8 cellular contexts compared by ENCODE assay signal in the genomic region with DNA sequence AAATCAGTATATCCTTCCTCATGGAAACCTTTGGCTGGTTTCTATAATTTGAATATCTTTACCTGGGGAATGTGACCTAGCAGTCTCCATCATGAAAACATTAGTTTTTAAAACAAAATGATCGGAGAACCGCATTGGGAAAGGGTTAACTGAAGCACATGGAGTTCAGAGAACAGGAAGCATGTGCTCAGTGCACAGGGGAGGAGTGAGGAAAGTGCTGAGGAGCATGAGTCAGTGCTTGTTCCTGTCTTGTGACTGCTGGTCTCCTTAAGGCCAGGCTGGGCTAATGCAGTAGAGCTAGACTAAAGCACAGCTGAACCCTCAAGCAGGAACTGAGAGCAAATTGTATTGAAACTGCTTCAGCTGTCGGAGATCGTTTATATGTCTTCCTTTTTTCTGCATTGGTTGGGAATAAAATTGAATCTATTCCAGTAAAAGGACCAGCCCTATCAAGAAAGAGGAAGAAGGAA. TPM values are rescaled to one million over a fixed set of nuclear protein-coding genes. Genes with fewer than 3 reads are reported as not detected.
A peak's percentile ranks its signal among the peaks of the same experiment; 100 is the strongest.
DNase-seq lines count a peak whose midpoint lies in the region; ATAC-seq, FAIRE-seq and TF ChIP-seq lines count a peak whose summit lies in the region.

No MANE protein-coding gene starts in this region.

- peak overlapping the region; percentile 62 for H3K4me2 ChIP-seq in OCI-LY3 (ENCODE audit: low read length)

- peaks cover 10% of the 10 kb centered on the region; the same call in 1 of the 2 replicates for H3K9me3 ChIP-seq in OCI-LY3 (ENCODE audit: insufficient read depth, low read length)

- TF ChIP-seq CTCF in OCI-LY3 (IDR thresholded peaks at IDR 0.05; ENCODE audit: low read depth, low read length): no peak

- DNase-seq in activated T-helper 1 cell treated with anti-CD3 and anti-CD28 coated beads, Interleukin-2, amount 50 U/mL, for 16 hours (ENCODE audit: low read depth in 1 of 2, low spot score in 1 of 2): peak; percentile 40 to 49
- DNase-seq in globus pallidus (ENCODE audit: low spot score) (peak; percentile 66), frontal cortex (ENCODE audit: low spot score in 2 of 2) (no peak), LoVo (ENCODE audit: low spot score) (no peak)

- H3K36me3 ChIP-seq in OCI-LY3 (replicated peaks; ENCODE audit: low read depth, low read length): peaks cover 71% of the 10 kb centered on the region

- H3K27ac ChIP-seq in OCI-LY3 (ENCODE audit: low read length) (peak overlapping the region; percentile 93), skin epidermis (peak overlapping the region in 19 of 21 experiments; percentile 38 to 97 (median 69))

- H4K20me1 ChIP-seq in OCI-LY3 (ENCODE audit: insufficient read depth, low read length): no peaks in the 10 kb centered on the region

- no peak overlapping the region for H2AFZ ChIP-seq in OCI-LY3 (ENCODE audit: low read depth, low read length)

- H3K9ac ChIP-seq in OCI-LY3 (ENCODE audit: low read length): peak overlapping the region; percentile 53

- ATAC-seq in GM18508 (IDR thresholded peaks at IDR 0.05; ENCODE audit: insufficient read depth, unreplicated experiment) (peak; percentile 94), HG02840 (IDR thresholded peaks at IDR 0.05; ENCODE audit: low FRiP score, unreplicated experiment) (peak; percentile 95)

- peak overlapping the region; percentile 40 for H3K4me3 ChIP-seq in OCI-LY3 (ENCODE audit: low read length)
- H3K4me3 ChIP-seq in skin epidermis: peak overlapping the region in 3 of 7 experiments; percentile 6 to 15 (median 14)

- H3K27me3 ChIP-seq in OCI-LY3 (ENCODE audit: low read depth, low read length): no peaks in the 10 kb centered on the region

- no peak for FAIRE-seq in frontal cortex (lab: Jason Lieb, UNC)

- peaks cover 84% of the 10 kb centered on the region for H3K79me2 ChIP-seq in OCI-LY3 (ENCODE audit: low read length)

- peaks cover 56% of the 10 kb centered on the region for H3K4me1 ChIP-seq in OCI-LY3 (ENCODE audit: low read length)

RNA-seq across cellular contexts. Expression of a gene that starts 5.8 kb away (rescaled TPM):
- 15.5 TPM for total RNA-seq in frontal cortex

Comparison
In these comparisons a context has a peak if more than half of its experiments do, and no peak if none do; other contexts are left out.
1. DNase-seq: peak in activated T-helper 1 cell treated with anti-CD3 and anti-CD28 coated beads, Interleukin-2, amount 50 U/mL, for 16 hours (2 of 2) and globus pallidus (single experiment); none in frontal cortex (0 of 2) and LoVo (single experiment).